Comparison of ENCODE assay signal across 11 cellular contexts in the genomic region with DNA sequence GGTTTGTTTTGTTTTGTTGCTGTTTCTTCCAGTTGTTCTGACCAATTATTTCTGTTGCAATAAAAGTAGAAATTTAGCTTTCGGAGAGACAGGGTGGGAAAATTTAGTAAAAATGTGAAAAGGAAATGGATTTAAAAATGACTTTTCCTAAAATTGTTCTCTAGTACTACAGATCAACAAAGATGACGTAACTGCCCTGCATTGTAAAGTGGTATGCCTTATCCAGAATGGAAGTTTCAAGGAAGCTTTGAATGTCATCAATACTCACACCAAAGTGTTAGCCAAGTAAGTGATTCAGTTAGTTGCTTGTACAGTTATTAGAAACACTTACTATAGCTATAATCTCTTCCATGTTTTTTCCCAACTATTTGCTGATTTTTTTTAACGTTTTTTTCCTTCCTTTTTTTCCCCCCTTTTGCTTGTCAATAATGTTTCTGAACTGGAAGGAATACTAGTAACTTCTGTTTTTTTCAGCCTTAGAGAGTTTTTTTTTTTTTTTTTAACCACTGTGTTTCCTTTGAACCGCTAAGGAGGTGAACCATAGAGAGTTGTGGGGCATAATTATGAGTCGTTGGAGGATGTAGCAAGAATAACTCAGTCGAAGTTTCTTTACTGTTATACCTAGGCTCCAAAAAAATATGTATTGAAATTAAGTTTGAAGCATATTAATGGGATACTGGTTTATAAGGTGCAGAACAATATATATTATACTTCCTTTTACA. TPM values are rescaled to one million over a fixed set of nuclear protein-coding genes. Genes with fewer than 3 reads are reported as not detected.
DNase-seq lines count a peak whose midpoint lies in the region; ATAC-seq and TF ChIP-seq lines count a peak whose summit lies in the region.
"Had no signal": no experiment of that assay in that cellular context is flagged by ENCODE, and none has a peak within 500 bp of the region (broad histone marks: within the 10 kb centered on the region; RNA-seq: fewer than 3 reads in every experiment).

No MANE protein-coding gene starts in this region.

- H3K27me3 ChIP-seq in OCI-LY3 (ENCODE audit: low read depth, low read length), result no peaks in the 10 kb centered on the region
- H3K27me3 ChIP-seq in smooth muscle cell (ENCODE audit: low read depth), result no peaks in the 10 kb centered on the region
- H3K27me3 ChIP-seq: gastrocnemius medialis had no signal

- H3K27ac ChIP-seq in OCI-LY3 (ENCODE audit: low read length), result no peak overlapping the region
- H3K27ac ChIP-seq in smooth muscle cell (ENCODE audit: low read depth), result no peak overlapping the region
- H3K27ac ChIP-seq: gastrocnemius medialis had no signal

- peaks cover 18% of the 10 kb centered on the region for H3K36me3 Mint-ChIP-seq in activated T-cell treated with anti-CD3 and anti-CD28 coated beads, Interleukin-2, amount 50 U/mL, for 4 hours (ENCODE audit: insufficient read depth)
- peaks cover 17% of the 10 kb centered on the region for H3K36me3 Mint-ChIP-seq in endothelial cell (ENCODE audit: low read depth, unreplicated experiment)

- WGBS in smooth muscle cell (ENCODE audit: low lambda C conversion rate), result 92% methylated on average over 6 of the region's 6 CpGs

- no peak overlapping the region for H2AFZ ChIP-seq in OCI-LY3 (ENCODE audit: low read depth, low read length)
- no peak overlapping the region for H2AFZ ChIP-seq in smooth muscle cell (ENCODE audit: low read depth)

- H3K9me3 ChIP-seq in OCI-LY3 (ENCODE audit: insufficient read depth, low read length), result no peaks in the 10 kb centered on the region
- H3K9me3 ChIP-seq in smooth muscle cell (replicated peaks; ENCODE audit: low read depth), result no peaks in the 10 kb centered on the region
- H3K9me3 ChIP-seq: gastrocnemius medialis had no signal

- H3K4me2 ChIP-seq in OCI-LY3 (ENCODE audit: low read length) (peak overlapping the region; percentile 79), smooth muscle cell (peak overlapping the region; percentile 88)

- peaks cover 4% of the 10 kb centered on the region for H3F3A ChIP-seq in smooth muscle cell (ENCODE audit: low read depth)

- H4K20me1 ChIP-seq in OCI-LY3 (ENCODE audit: insufficient read depth, low read length) (peaks cover 20% of the 10 kb centered on the region), smooth muscle cell (ENCODE audit: low read depth) (peaks cover 26% of the 10 kb centered on the region)

- no peak for DNase-seq in activated T-cell treated with anti-CD3 and anti-CD28 coated beads, Interleukin-2, amount 50 U/mL, for 4 hours
- DNase-seq in activated T-cell treated with anti-CD3 and anti-CD28 coated beads, Interleukin-2, amount 50 U/mL, for 48 hours, result no peak
- DNase-seq in endothelial cell (ENCODE audit: low spot score) (no peak), smooth muscle cell (lab: John Stamatoyannopoulos, UW; ENCODE audit: unreplicated experiment) (no peak)
- DNase-seq in activated CD8-positive, alpha-beta memory T cell treated with anti-CD3 and anti-CD28 coated beads, Interleukin-2, amount 50 U/mL, for 48 hours, result no peak
- DNase-seq in stimulated activated CD4-positive, alpha-beta T cell treated with anti-CD3 and anti-CD28 coated beads, Interleukin-2, amount 100 ng/mL, for 24 hours, result no peak
- DNase-seq: activated effector memory CD4-positive, alpha-beta T cell treated with Interleukin-2 at 50 U/mL for 16 hours; gastrocnemius medialis; occipital lobe had no signal

- H3K4me1 Mint-ChIP-seq in activated T-cell treated with anti-CD3 and anti-CD28 coated beads, Interleukin-2, amount 50 U/mL, for 4 hours (ENCODE audit: low read depth), result peaks cover 38% of the 10 kb centered on the region
- peaks cover 44% of the 10 kb centered on the region for H3K4me1 Mint-ChIP-seq in endothelial cell (ENCODE audit: unreplicated experiment)

- TF ChIP-seq CTCF in OCI-LY3 (IDR thresholded peaks at IDR 0.05; ENCODE audit: low read depth, low read length), result no peak
- no peak for TF ChIP-seq CTCF in endothelial cell (IDR thresholded peaks at IDR 0.05; ENCODE audit: unreplicated experiment)
- TF ChIP-seq CTCF in smooth muscle cell (IDR thresholded peaks at IDR 0.05; ENCODE audit: borderline replicate concordance, insufficient read depth, poor library complexity, severe bottlenecking), result no peak

- H3K4me3 ChIP-seq in OCI-LY3 (ENCODE audit: low read length), result peak overlapping the region; percentile 91
- H3K4me3 ChIP-seq in smooth muscle cell, result peak overlapping the region; percentile 74

- H3K4me3 Mint-ChIP-seq in activated T-cell treated with anti-CD3 and anti-CD28 coated beads, Interleukin-2, amount 50 U/mL, for 4 hours, result peak overlapping the region; percentile 96
- peak overlapping the region; percentile 88 for H3K4me3 Mint-ChIP-seq in endothelial cell (ENCODE audit: unreplicated experiment)

- peak overlapping the region; percentile 88 for H3K27ac Mint-ChIP-seq in endothelial cell (ENCODE audit: unreplicated experiment)

- no peaks in the 10 kb centered on the region for H3K9me3 Mint-ChIP-seq in activated T-cell treated with anti-CD3 and anti-CD28 coated beads, Interleukin-2, amount 50 U/mL, for 4 hours
- no peaks in the 10 kb centered on the region for H3K9me3 Mint-ChIP-seq in endothelial cell (ENCODE audit: unreplicated experiment)

- no peaks in the 10 kb centered on the region for H3K27me3 Mint-ChIP-seq in activated T-cell treated with anti-CD3 and anti-CD28 coated beads, Interleukin-2, amount 50 U/mL, for 4 hours (ENCODE audit: low read depth)
- H3K27me3 Mint-ChIP-seq in endothelial cell (ENCODE audit: unreplicated experiment), result peaks cover 12% of the 10 kb centered on the region

- no peak for ATAC-seq in activated T-cell treated with anti-CD3 and anti-CD28 coated beads, Interleukin-2, amount 50 U/mL, for 4 hours
- ATAC-seq in HG02642 (IDR thresholded peaks at IDR 0.05; ENCODE audit: poor library complexity, unreplicated experiment), result no peak
- ATAC-seq: gastrocnemius medialis had no signal

- H3K79me2 ChIP-seq in OCI-LY3 (ENCODE audit: low read length) (peaks cover 67% of the 10 kb centered on the region), smooth muscle cell (ENCODE audit: low read depth) (peaks cover 62% of the 10 kb centered on the region)

- H3K36me3 ChIP-seq in OCI-LY3 (replicated peaks; ENCODE audit: low read depth, low read length) (peaks cover 39% of the 10 kb centered on the region), smooth muscle cell (ENCODE audit: low read depth) (peaks cover 13% of the 10 kb centered on the region)

- H3K4me1 ChIP-seq in OCI-LY3 (ENCODE audit: low read length), result peaks cover 23% of the 10 kb centered on the region
- H3K4me1 ChIP-seq in smooth muscle cell (ENCODE audit: low read depth), result peaks cover 21% of the 10 kb centered on the region

- H3K9ac ChIP-seq in OCI-LY3 (ENCODE audit: low read length) (peak overlapping the region; percentile 89), smooth muscle cell (ENCODE audit: low read depth) (no peak overlapping the region)

RNA-seq across cellular contexts. Expression of a gene that starts 2.2 kb away (rescaled TPM):
- total RNA-seq in activated T-cell treated with anti-CD3 and anti-CD28 coated beads, Interleukin-2, amount 50 U/mL, for 4 hours, result 100 to 1,000 TPM; 206 to 227 (median 213) TPM
- total RNA-seq in endothelial cell (ENCODE audit: unreplicated experiment) (142 TPM), smooth muscle cell (90.0 and 99.7 TPM in 2 replicates)
- 113 TPM in 2 replicates for polyA plus RNA-seq in smooth muscle cell

RNA-seq across cellular contexts. Expression of a gene that starts 33.6 kb away (rescaled TPM):
- 100 to 1,000 TPM; 309 to 370 (median 332) TPM for total RNA-seq in activated T-cell treated with anti-CD3 and anti-CD28 coated beads, Interleukin-2, amount 50 U/mL, for 4 hours
- 74.8 TPM for total RNA-seq in endothelial cell (ENCODE audit: unreplicated experiment)
- 68.9 and 71.6 TPM in 2 replicates for total RNA-seq in smooth muscle cell
- polyA plus RNA-seq in smooth muscle cell, result 58.7 and 62.4 TPM in 2 replicates

RNA-seq across cellular contexts. Expression of a gene that starts 34.2 kb away (rescaled TPM):
- total RNA-seq in activated T-cell treated with anti-CD3 and anti-CD28 coated beads, Interleukin-2, amount 50 U/mL, for 4 hours, result 10 to 100 TPM; 68.9 to 79.0 (median 76.7) TPM
- total RNA-seq in endothelial cell (ENCODE audit: unreplicated experiment) (13.3 TPM), smooth muscle cell (26.0 and 26.8 TPM in 2 replicates)
- polyA plus RNA-seq in smooth muscle cell, result 11.6 and 12.3 TPM in 2 replicates

RNA-seq across cellular contexts. Expression of a gene that starts 35.9 kb away (rescaled TPM):
- under 1 TPM; 0.18 to 0.46 (median 0.42) TPM for total RNA-seq in activated T-cell treated with anti-CD3 and anti-CD28 coated beads, Interleukin-2, amount 50 U/mL, for 4 hours
- total RNA-seq in endothelial cell (ENCODE audit: unreplicated experiment) (not detected), smooth muscle cell (0.27 TPM in 1 of 2 replicates, not detected in the other)
- 1.2 and 1.4 TPM in 2 replicates for polyA plus RNA-seq in smooth muscle cell
